ENCODE assay signal across 36 cellular contexts in genomic region chr7:154862153-154862791, GRCh38.
DNase-seq lines count a peak whose midpoint lies in the region; ATAC-seq, FAIRE-seq and TF ChIP-seq lines count a peak whose summit lies in the region.
"Had no signal": no experiment of that assay in that cellular context is flagged by ENCODE, and none has a peak within 500 bp of the region (broad histone marks: within the 10 kb centered on the region; RNA-seq: fewer than 3 reads in every experiment).

No MANE protein-coding gene starts in this region.

- no peak for TF ChIP-seq EP300 in H1 (IDR thresholded peaks at IDR 0.05; ENCODE audit: borderline replicate concordance in 1 of 2, low read depth in 2 of 2, low read length in 2 of 2)

- H4K5ac ChIP-seq in H1 (ENCODE audit: insufficient read length, low read depth, low read length): no peak overlapping the region

- H3K9ac ChIP-seq in H1 (replicated peaks in 1 of 4; ENCODE audit: extremely low read depth in 1 of 4, low read depth in 3 of 4, low read length in 3 of 4): no peak overlapping the region

- H3K9me3 Mint-ChIP-seq in T-helper 2 cell treated with Interferon-gamma antibody and Interleukin-4, amounts not matched to agents 5 μg/mL and 100 μg/mL, for 36 hours: no peaks in the 10 kb centered on the region
- H3K9me3 Mint-ChIP-seq: activated CD8-positive, alpha-beta T cell treated with anti-CD3 and anti-CD28 coated beads for 36 hours; activated naive CD8-positive, alpha-beta T cell treated with anti-CD3 and anti-CD28 coated beads for 36 hours; activated T-helper 2 cell treated with anti-CD3 and anti-CD28 coated beads, Interferon-gamma antibody, Interleukin-2, Interleukin-4, amounts not matched to agents 10 μg/mL and 5 μg/mL and 100 μg/mL, durations not matched to agents 14 hours and 24 hours and 36 hours; CD4-positive, CD25-positive, alpha-beta regulatory T cell; naive thymus-derived CD8-positive, alpha-beta T cell; stimulated activated naive CD8-positive, alpha-beta T cell treated with anti-CD3 and anti-CD28 coated beads, Interleukin-15, amount 100 ng/mL, for 72 hours had no signal

- H3K18ac ChIP-seq in H1 (ENCODE audit: extremely low read depth, low read length): no peak overlapping the region

- no peaks in the 10 kb centered on the region for H3K4me1 ChIP-seq in H1 (replicated peaks in 1 of 4; ENCODE audit: control insufficient read depth in 3 of 4, insufficient read depth in 4 of 4, low read length in 3 of 4)
- H3K4me1 ChIP-seq: A549, colonic mucosa, gastrocnemius medialis, lower lobe of right lung, prostate gland had no signal

- no peak overlapping the region for H2AK5ac ChIP-seq in H1 (ENCODE audit: low read depth, low read length)

- WGBS in H1 (ENCODE audit: extremely low coverage in 1 of 2, insufficient coverage in 1 of 2, insufficient read length in 1 of 2, insufficient replicate concordance in 2 of 2, low coverage in 1 of 2, low lambda C conversion rate in 2 of 2, missing lambda C conversion rate in 1 of 2), 2 experiments: 88% methylated on average over 16 of the region's 16 CpGs; no CpG with 5 or more reads in 1 of the 2 experiments

- no peak overlapping the region for H2BK20ac ChIP-seq in H1 (ENCODE audit: low read length)

- H4K8ac ChIP-seq in H1 (ENCODE audit: extremely low read depth, insufficient read depth, low read length): peak overlapping the region; percentile 20; the same call in 1 of the 2 replicates

- no peaks in the 10 kb centered on the region for H3K27me3 ChIP-seq in GM06990 (replicated peaks; ENCODE audit: control insufficient read depth, insufficient read depth, low read length)
- H3K27me3 ChIP-seq in H1 (replicated peaks in 1 of 4; ENCODE audit: control insufficient read depth in 3 of 4, extremely low read depth in 1 of 4, insufficient read depth in 3 of 4, low read length in 3 of 4): no peaks in the 10 kb centered on the region; a peak in 2 of 7 replicates
- H3K27me3 ChIP-seq: colonic mucosa had no signal

- H2BK5ac ChIP-seq in H1 (ENCODE audit: low read depth, low read length): no peak overlapping the region

- no peak for TF ChIP-seq RAD21 in H1 (IDR thresholded peaks at IDR 0.05 in 1 of 2, conservative IDR thresholded peaks at IDR 0.05 in 1 of 2; ENCODE audit: low read depth in 2 of 2, low read length in 2 of 2)

- DNase-seq in NCI-H146 (lab: John Stamatoyannopoulos, UW) (peak; percentile 28), NCI-H146 treated with DMSO at 0.1 percent for 48 hours (lab: John Stamatoyannopoulos, UW; ENCODE audit: unreplicated experiment) (no peak), GM06990 (ENCODE audit: extremely low read depth, insufficient read length) (peak; percentile 46), NCI-H345 (lab: John Stamatoyannopoulos, UW) (peak; percentile 88), H1 (ENCODE audit: low read depth in 1 of 2, low spot score in 2 of 2) (no peak)
- no peak for DNase-seq in T-helper 2 cell treated with Interferon-gamma antibody and Interleukin-4, amounts not matched to agents 5 μg/mL and 100 μg/mL, for 36 hours (ENCODE audit: low spot score)
- DNase-seq: activated CD4-positive, alpha-beta T cell treated with anti-CD3 and anti-CD28 coated beads for 36 hours; activated CD8-positive, alpha-beta T cell treated with anti-CD3 and anti-CD28 coated beads for 36 hours; activated naive CD8-positive, alpha-beta T cell treated with anti-CD3 and anti-CD28 coated beads for 36 hours; AML-193; aorta; CD4-positive, CD25-positive, alpha-beta regulatory T cell; colonic mucosa; effector CD4-positive, alpha-beta T cell; gastrocnemius medialis; Kasumi-1; lower lobe of right lung; naive thymus-derived CD8-positive, alpha-beta T cell; NCI-H2171; NCI-H510A treated with DMSO at 0.1 percent for 48 hours; SHP77 treated with DMSO at 0.1 percent for 48 hours; stimulated activated CD4-positive, alpha-beta T cell treated with anti-CD3 and anti-CD28 coated beads, Interleukin-12 subunit alpha, Interleukin-12 subunit beta, amount 100 ng/mL, for 4 hours; stimulated activated CD4-positive, alpha-beta T cell treated with anti-CD3 and anti-CD28 coated beads, Interleukin-2, amount 100 ng/mL, for 48 hours; stimulated activated naive CD8-positive, alpha-beta T cell treated with anti-CD3 and anti-CD28 coated beads, Interleukin-15, amount 100 ng/mL, for 72 hours; SW 1271; T-helper 9 cell had no signal

- no peak overlapping the region for H3K4ac ChIP-seq in H1 (replicated peaks; ENCODE audit: insufficient read length, low read depth, low read length)

- H3K4me1 Mint-ChIP-seq in T-helper 2 cell treated with Interferon-gamma antibody and Interleukin-4, amounts not matched to agents 5 μg/mL and 100 μg/mL, for 36 hours (ENCODE audit: low read depth): no peaks in the 10 kb centered on the region
- H3K4me1 Mint-ChIP-seq: activated CD4-positive, alpha-beta T cell treated with anti-CD3 and anti-CD28 coated beads for 36 hours; activated naive CD8-positive, alpha-beta T cell treated with anti-CD3 and anti-CD28 coated beads for 36 hours; CD4-positive, CD25-positive, alpha-beta regulatory T cell; naive thymus-derived CD8-positive, alpha-beta T cell; stimulated activated naive CD8-positive, alpha-beta T cell treated with anti-CD3 and anti-CD28 coated beads, Interleukin-15, amount 100 ng/mL, for 72 hours had no signal

- no peaks in the 10 kb centered on the region for H3K36me3 Mint-ChIP-seq in T-helper 2 cell treated with Interferon-gamma antibody and Interleukin-4, amounts not matched to agents 5 μg/mL and 100 μg/mL, for 36 hours (ENCODE audit: low read depth)
- H3K36me3 Mint-ChIP-seq: activated naive CD8-positive, alpha-beta T cell treated with anti-CD3 and anti-CD28 coated beads for 36 hours; CD4-positive, CD25-positive, alpha-beta regulatory T cell; naive thymus-derived CD8-positive, alpha-beta T cell had no signal

- H2BK15ac ChIP-seq in H1 (ENCODE audit: low read length): no peak overlapping the region

- no peaks in the 10 kb centered on the region for H4K20me1 ChIP-seq in H1 (replicated peaks in 1 of 2; ENCODE audit: control insufficient read depth in 1 of 2, insufficient read depth in 2 of 2, low read length in 2 of 2)

- H3K27ac Mint-ChIP-seq in T-helper 2 cell treated with Interferon-gamma antibody and Interleukin-4, amounts not matched to agents 5 μg/mL and 100 μg/mL, for 36 hours: no peak overlapping the region
- H3K27ac Mint-ChIP-seq: activated CD4-positive, alpha-beta T cell treated with anti-CD3 and anti-CD28 coated beads for 36 hours; activated CD8-positive, alpha-beta T cell treated with anti-CD3 and anti-CD28 coated beads for 36 hours; activated naive CD8-positive, alpha-beta T cell treated with anti-CD3 and anti-CD28 coated beads for 36 hours; activated T-helper 2 cell treated with anti-CD3 and anti-CD28 coated beads, Interferon-gamma antibody, Interleukin-2, Interleukin-4, amounts not matched to agents 10 μg/mL and 5 μg/mL and 100 μg/mL, durations not matched to agents 14 hours and 24 hours and 36 hours; naive thymus-derived CD8-positive, alpha-beta T cell; stimulated activated naive CD8-positive, alpha-beta T cell treated with anti-CD3 and anti-CD28 coated beads, Interleukin-15, amount 100 ng/mL, for 72 hours had no signal

- TF ChIP-seq POLR2A in H1 (IDR thresholded peaks at IDR 0.05; ENCODE audit: control extremely low read depth in 1 of 2, low read depth in 2 of 2, low read length in 2 of 2): no peak

- no peak overlapping the region for H2BK12ac ChIP-seq in H1 (ENCODE audit: low read depth, low read length)

- POLR2A ChIA-PET in H1 (lab: Charles Lee; ENCODE audit: partially characterized antibody): no interaction called here

- H3K56ac ChIP-seq in H1 (replicated peaks; ENCODE audit: insufficient read length, low read depth, low read length): no peak overlapping the region

- no peaks in the 10 kb centered on the region for H3K23me2 ChIP-seq in H1 (ENCODE audit: low read depth, low read length)

- H3K27me3 Mint-ChIP-seq in T-helper 2 cell treated with Interferon-gamma antibody and Interleukin-4, amounts not matched to agents 5 μg/mL and 100 μg/mL, for 36 hours (ENCODE audit: low read depth): peaks cover 3% of the 10 kb centered on the region

- ATAC-seq in GM21381 (IDR thresholded peaks at IDR 0.05; ENCODE audit: unreplicated experiment): no peak
- no peak for ATAC-seq in GM18520 (IDR thresholded peaks at IDR 0.05; ENCODE audit: unreplicated experiment)
- ATAC-seq: A549; activated CD4-positive, alpha-beta T cell treated with anti-CD3 and anti-CD28 coated beads for 36 hours; activated CD8-positive, alpha-beta T cell treated with anti-CD3 and anti-CD28 coated beads for 36 hours; gastrocnemius medialis; HCT116; lower lobe of right lung; naive thymus-derived CD8-positive, alpha-beta T cell; Panc1; sciatic nerve; stimulated activated naive CD8-positive, alpha-beta T cell treated with anti-CD3 and anti-CD28 coated beads, Interleukin-15, amount 100 ng/mL, for 72 hours had no signal

- H3K36me3 ChIP-seq in GM06990 (ENCODE audit: control insufficient read depth, insufficient read depth, low read length) (no peaks in the 10 kb centered on the region), H1 (ENCODE audit: control insufficient read depth in 2 of 4, insufficient read depth in 4 of 4, low read length in 3 of 4) (no peaks in the 10 kb centered on the region)
- H3K36me3 ChIP-seq: colonic mucosa, gastrocnemius medialis, lower lobe of right lung, prostate gland had no signal

- TF ChIP-seq CTCF in GM06990 (IDR thresholded peaks at IDR 0.05; ENCODE audit: insufficient read depth, low read length, poor library complexity, severe bottlenecking) (no peak), H1 (IDR thresholded peaks at IDR 0.05; ENCODE audit: control extremely low read depth in 1 of 3, insufficient read depth in 1 of 3, low read depth in 1 of 3, low read length in 3 of 3) (no peak)

- H3K4me3 Mint-ChIP-seq in T-helper 2 cell treated with Interferon-gamma antibody and Interleukin-4, amounts not matched to agents 5 μg/mL and 100 μg/mL, for 36 hours: no peak overlapping the region
- H3K4me3 Mint-ChIP-seq: activated CD4-positive, alpha-beta T cell treated with anti-CD3 and anti-CD28 coated beads for 36 hours; activated CD8-positive, alpha-beta T cell treated with anti-CD3 and anti-CD28 coated beads for 36 hours; activated naive CD8-positive, alpha-beta T cell treated with anti-CD3 and anti-CD28 coated beads for 36 hours; CD4-positive, CD25-positive, alpha-beta regulatory T cell; naive thymus-derived CD8-positive, alpha-beta T cell; stimulated activated naive CD8-positive, alpha-beta T cell treated with anti-CD3 and anti-CD28 coated beads, Interleukin-15, amount 100 ng/mL, for 72 hours had no signal

- H2BK120ac ChIP-seq in H1 (replicated peaks; ENCODE audit: low read depth, low read length): no peak overlapping the region

- H3K14ac ChIP-seq in H1 (ENCODE audit: insufficient read length): no peak overlapping the region

- no peaks in the 10 kb centered on the region for H3K79me2 ChIP-seq in H1 (ENCODE audit: control insufficient read depth in 1 of 2, insufficient read depth in 2 of 2, low read length in 2 of 2)

- no peak overlapping the region for H3K27ac ChIP-seq in H1 (ENCODE audit: low read depth, low read length)
- H3K27ac ChIP-seq: A549, colonic mucosa, gastrocnemius medialis, lower lobe of right lung, prostate gland had no signal

- H3K4me3 ChIP-seq in GM06990 (replicated peaks; ENCODE audit: low read depth, low read length): no peak overlapping the region
- H3K4me3 ChIP-seq in H1 (ENCODE audit: extremely low read depth in 1 of 4, insufficient read depth in 2 of 4, low read depth in 3 of 4, low read length in 4 of 4): no peak overlapping the region
- H3K4me3 ChIP-seq: A549, colonic mucosa, gastrocnemius medialis, lower lobe of right lung, prostate gland had no signal

- H3K79me1 ChIP-seq in H1 (ENCODE audit: low read depth, low read length): no peaks in the 10 kb centered on the region

- no peak for FAIRE-seq in H1 (lab: Jason Lieb, UNC)
- FAIRE-seq: A549, D721Med, GM12892 had no signal

- CTCF ChIA-PET in H1 (lab: Charles Lee; ENCODE audit: partially characterized antibody): interaction anchor here (0.9 to 1.2 kb wide), 2 partner anchors 17 to 347 kb away, joined by 3 to 4 read pairs; no protein-coding TSS in a partner anchor

- H3K9me3 ChIP-seq in H1 (ENCODE audit: insufficient read depth in 2 of 2, low read depth in 1 of 2, low read length in 1 of 2): no peaks in the 10 kb centered on the region
- H3K9me3 ChIP-seq: A549, colonic mucosa, gastrocnemius medialis, lower lobe of right lung, prostate gland had no signal

- no peak overlapping the region for H4K91ac ChIP-seq in H1 (replicated peaks; ENCODE audit: insufficient read length, low read length)

- H3K4me2 ChIP-seq in H1 (ENCODE audit: insufficient read depth in 1 of 2, low read depth in 2 of 2, low read length in 2 of 2): no peak overlapping the region
- H3K4me2 ChIP-seq: A549 had no signal

- H3K23ac ChIP-seq in H1 (ENCODE audit: insufficient read length): no peak overlapping the region

- H2AFZ ChIP-seq in H1 (ENCODE audit: low read length): no peak overlapping the region

Comparison
In these comparisons a context has a peak if more than half of its experiments do, and no peak if none do; other contexts are left out.
1. DNase-seq: peak in NCI-H146 (single experiment), GM06990 (single experiment) and NCI-H345 (single experiment); none in NCI-H146 treated with DMSO at 0.1 percent for 48 hours (single experiment), H1 (0 of 2) and T-helper 2 cell treated with Interferon-gamma antibody and Interleukin-4, amounts not matched to agents 5 μg/mL and 100 μg/mL, for 36 hours (single experiment).